ENCODE assay signal across 20 cellular contexts in genomic region chr2:231920366-231920765, GRCh38. TPM values are rescaled to one million over a fixed set of nuclear protein-coding genes. Genes with fewer than 3 reads are reported as not detected.
"Had no signal": no experiment of that assay in that cellular context is flagged by ENCODE, and none has a peak within 500 bp of the region (broad histone marks: within the 10 kb centered on the region; RNA-seq: fewer than 3 reads in every experiment).

No MANE protein-coding gene starts in this region.

- H3K9me3 Mint-ChIP-seq: dendritic cell treated with granulocyte-macrophage colony-stimulating factor and Interleukin-4, amounts not matched to agents 40 ng/mL and 50 ng/mL, for 4 days; immature natural killer cell; naive B cell; nephron had no signal

- H3K4me3 Mint-ChIP-seq: dendritic cell treated with granulocyte-macrophage colony-stimulating factor and Interleukin-4, amounts not matched to agents 40 ng/mL and 50 ng/mL, for 4 days; immature natural killer cell; naive B cell; nephron had no signal

- H3K4me3 ChIP-seq: esophagus squamous epithelium, gastroesophageal sphincter, lung, sigmoid colon, skin epidermis had no signal

- DNase-seq: esophagus squamous epithelium; foreskin fibroblast; glutamatergic neuron; immature natural killer cell; mesenchymal stem cell; naive B cell; sigmoid colon; stimulated activated CD4-positive, alpha-beta T cell treated with anti-CD3 and anti-CD28 coated beads, Interleukin-12 subunit alpha, Interleukin-12 subunit beta, amount 100 ng/mL, for 4 hours; stimulated activated naive CD4-positive, alpha-beta T cell treated with Interleukin-2 at 50 U/mL for 16 hours; trophoblast cell had no signal

- H3K36me3 ChIP-seq: esophagus squamous epithelium, gastroesophageal sphincter, sigmoid colon had no signal

- H3K36me3 Mint-ChIP-seq: immature natural killer cell, naive B cell had no signal

- H3K27ac Mint-ChIP-seq: dendritic cell treated with granulocyte-macrophage colony-stimulating factor and Interleukin-4, amounts not matched to agents 40 ng/mL and 50 ng/mL, for 4 days; immature natural killer cell; naive B cell; nephron had no signal

- H3K9me3 ChIP-seq: esophagus squamous epithelium, gastroesophageal sphincter, sigmoid colon had no signal

- H3K27ac ChIP-seq: esophagus squamous epithelium, gastroesophageal sphincter, sigmoid colon, skin epidermis had no signal

RNA-seq across cellular contexts. Expression of gene NPPC, which starts 5.8 kb away (rescaled TPM):
- total RNA-seq: epithelial cell of proximal tubule, gastroesophageal sphincter, kidney epithelial cell, left lobe of liver, omental fat pad, pulmonary artery endothelial cell had no signal
